Comparison of ENCODE assay signal across 1 cellular context in the genomic region with DNA sequence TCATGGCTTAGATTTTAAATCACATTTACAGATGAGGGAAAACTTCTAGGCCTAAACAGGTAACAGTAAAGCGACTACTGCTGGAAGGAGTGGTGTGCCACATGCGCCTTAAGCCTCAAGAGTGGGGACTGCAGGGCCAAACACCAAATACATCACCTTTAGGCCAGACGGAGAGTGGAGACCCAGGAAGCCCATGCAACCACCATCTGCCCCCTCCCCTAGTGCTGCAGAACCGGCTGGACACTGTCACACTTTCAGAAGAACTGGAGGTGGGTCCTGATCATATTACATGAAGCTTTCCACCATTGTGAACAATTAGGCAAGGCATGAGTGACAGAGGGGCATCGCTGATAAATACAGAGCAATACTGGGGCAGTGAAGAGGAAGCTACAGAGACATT.
TF ChIP-seq lines count a peak whose summit lies in the region.

No MANE protein-coding gene starts in this region.

TF ChIP-seq in GM12878, 131 proteins besides CTCF, POLR2A, EP300 and RAD21:
- TF ChIP-seq, protein P1, sequence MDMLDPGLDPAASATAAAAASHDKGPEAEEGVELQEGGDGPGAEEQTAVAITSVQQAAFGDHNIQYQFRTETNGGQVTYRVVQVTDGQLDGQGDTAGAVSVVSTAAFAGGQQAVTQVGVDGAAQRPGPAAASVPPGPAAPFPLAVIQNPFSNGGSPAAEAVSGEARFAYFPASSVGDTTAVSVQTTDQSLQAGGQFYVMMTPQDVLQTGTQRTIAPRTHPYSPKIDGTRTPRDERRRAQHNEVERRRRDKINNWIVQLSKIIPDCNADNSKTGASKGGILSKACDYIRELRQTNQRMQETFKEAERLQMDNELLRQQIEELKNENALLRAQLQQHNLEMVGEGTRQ (IDR thresholded peaks at IDR 0.05; ENCODE audit: borderline replicate concordance, low read depth, low read length), result no peak
- TF ChIP-seq CREB1 (IDR thresholded peaks at IDR 0.05; ENCODE audit: low read depth) (no peak), SUZ12 (IDR thresholded peaks at IDR 0.05; ENCODE audit: unreplicated experiment) (no peak), SREBF2 (IDR thresholded peaks at IDR 0.05; ENCODE audit: low read length) (no peak), ASH2L (IDR thresholded peaks at IDR 0.05; ENCODE audit: borderline replicate concordance, low read depth) (no peak), MEF2A (IDR thresholded peaks at IDR 0.05; ENCODE audit: insufficient read depth, low read depth, low read length) (no peak), POLR2AphosphoS2 (IDR thresholded peaks at IDR 0.05; ENCODE audit: low read depth, low read length) (no peak), CBX3 (IDR thresholded peaks at IDR 0.05; ENCODE audit: borderline replicate concordance, low read depth) (no peak), ZNF384 (IDR thresholded peaks at IDR 0.05; ENCODE audit: borderline replicate concordance, low read depth, low read length) (no peak), SUPT20H (IDR thresholded peaks at IDR 0.05; ENCODE audit: borderline replicate concordance, control insufficient read depth, low read depth, low read length) (no peak), SIN3A (IDR thresholded peaks at IDR 0.05; ENCODE audit: low read depth, low read length) (no peak), RUNX3 (IDR thresholded peaks at IDR 0.05; ENCODE audit: low read length) (no peak), ZBED1 (IDR thresholded peaks at IDR 0.05; ENCODE audit: borderline replicate concordance) (no peak), CHD2 (IDR thresholded peaks at IDR 0.05; ENCODE audit: borderline replicate concordance, low read depth, low read length) (no peak), FOXK2 (IDR thresholded peaks at IDR 0.05) (no peak), MTA2 (IDR thresholded peaks at IDR 0.05; ENCODE audit: low read depth) (no peak), KAT2A (conservative IDR thresholded peaks at IDR 0.05; ENCODE audit: control insufficient read depth, low read depth, low read length) (no peak), NFYA (IDR thresholded peaks at IDR 0.05; ENCODE audit: borderline replicate concordance, low read depth, low read length) (no peak), SMC3 (IDR thresholded peaks at IDR 0.05; ENCODE audit: borderline replicate concordance, low read length) (no peak)
- TF ChIP-seq, protein P2, sequence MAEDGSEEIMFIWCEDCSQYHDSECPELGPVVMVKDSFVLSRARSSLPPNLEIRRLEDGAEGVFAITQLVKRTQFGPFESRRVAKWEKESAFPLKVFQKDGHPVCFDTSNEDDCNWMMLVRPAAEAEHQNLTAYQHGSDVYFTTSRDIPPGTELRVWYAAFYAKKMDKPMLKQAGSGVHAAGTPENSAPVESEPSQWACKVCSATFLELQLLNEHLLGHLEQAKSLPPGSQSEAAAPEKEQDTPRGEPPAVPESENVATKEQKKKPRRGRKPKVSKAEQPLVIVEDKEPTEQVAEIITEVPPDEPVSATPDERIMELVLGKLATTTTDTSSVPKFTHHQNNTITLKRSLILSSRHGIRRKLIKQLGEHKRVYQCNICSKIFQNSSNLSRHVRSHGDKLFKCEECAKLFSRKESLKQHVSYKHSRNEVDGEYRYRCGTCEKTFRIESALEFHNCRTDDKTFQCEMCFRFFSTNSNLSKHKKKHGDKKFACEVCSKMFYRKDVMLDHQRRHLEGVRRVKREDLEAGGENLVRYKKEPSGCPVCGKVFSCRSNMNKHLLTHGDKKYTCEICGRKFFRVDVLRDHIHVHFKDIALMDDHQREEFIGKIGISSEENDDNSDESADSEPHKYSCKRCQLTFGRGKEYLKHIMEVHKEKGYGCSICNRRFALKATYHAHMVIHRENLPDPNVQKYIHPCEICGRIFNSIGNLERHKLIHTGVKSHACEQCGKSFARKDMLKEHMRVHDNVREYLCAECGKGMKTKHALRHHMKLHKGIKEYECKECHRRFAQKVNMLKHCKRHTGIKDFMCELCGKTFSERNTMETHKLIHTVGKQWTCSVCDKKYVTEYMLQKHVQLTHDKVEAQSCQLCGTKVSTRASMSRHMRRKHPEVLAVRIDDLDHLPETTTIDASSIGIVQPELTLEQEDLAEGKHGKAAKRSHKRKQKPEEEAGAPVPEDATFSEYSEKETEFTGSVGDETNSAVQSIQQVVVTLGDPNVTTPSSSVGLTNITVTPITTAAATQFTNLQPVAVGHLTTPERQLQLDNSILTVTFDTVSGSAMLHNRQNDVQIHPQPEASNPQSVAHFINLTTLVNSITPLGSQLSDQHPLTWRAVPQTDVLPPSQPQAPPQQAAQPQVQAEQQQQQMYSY (CRISPR knock-in tag; IDR thresholded peaks at IDR 0.05), result no peak
TF ChIP-seq in GM12878: peak in this region for 0.
